ENCODE assay signal across 8 cellular contexts in genomic region chr14:105086833-105087307, GRCh38. TPM values are rescaled to one million over a fixed set of nuclear protein-coding genes. Genes with fewer than 3 reads are reported as not detected.
A peak's percentile ranks its signal among the peaks of the same experiment; 100 is the strongest.
DNase-seq lines count a peak whose midpoint lies in the region; ATAC-seq and TF ChIP-seq lines count a peak whose summit lies in the region.

No MANE protein-coding gene starts in this region.

- H3K4me1 ChIP-seq in OCI-LY7 (ENCODE audit: insufficient read depth, low read length, poor library complexity, severe bottlenecking) = no peaks in the 10 kb centered on the region
- H3K4me1 ChIP-seq in esophagus squamous epithelium = peaks cover 36 to 65% (median 37%) of the 10 kb centered on the region in 3 donors
- peaks cover 46% of the 10 kb centered on the region for H3K4me1 ChIP-seq in stomach smooth muscle (ENCODE audit: control insufficient read depth, insufficient read depth, low read length)

- H3K4me1 Mint-ChIP-seq in CD14-positive monocyte (peaks cover 15% of the 10 kb centered on the region), nephron (peaks cover 11% of the 10 kb centered on the region)

- WGBS in esophagus squamous epithelium, 2 donors = 0% methylated on average over 2 of the region's 45 CpGs; no CpG with 5 or more reads in 1 of the 2 donors

- no peaks in the 10 kb centered on the region for H3K36me3 ChIP-seq in OCI-LY7 (ENCODE audit: insufficient read depth, low read length)
- H3K36me3 ChIP-seq in esophagus squamous epithelium = no peaks in the 10 kb centered on the region
- H3K36me3 ChIP-seq in stomach smooth muscle (ENCODE audit: control insufficient read depth in 2 of 2, insufficient read depth in 2 of 2, low read length in 2 of 2) = no peaks in the 10 kb centered on the region

- TF ChIP-seq POLR2A in GM19099 (IDR thresholded peaks at IDR 0.05; ENCODE audit: extremely low read depth, insufficient read length, low read depth) (peak; percentile 58), esophagus squamous epithelium (IDR thresholded peaks at IDR 0.05) (no peak)

- H3K79me2 ChIP-seq in OCI-LY7 (ENCODE audit: insufficient read depth, low read depth, low read length) = no peaks in the 10 kb centered on the region

- H3K9me3 Mint-ChIP-seq in CD14-positive monocyte (peaks cover 0 to 6% (median 0%) of the 10 kb centered on the region in 7 donors), nephron (no peaks in the 10 kb centered on the region)

- H3K27ac Mint-ChIP-seq in CD14-positive monocyte (peak overlapping the region in 3 of 7 donors; percentile 61 to 77 (median 68)), nephron (no peak overlapping the region)

- H3K27ac ChIP-seq in OCI-LY7 (ENCODE audit: low read depth, low read length, poor library complexity, severe bottlenecking) = no peak overlapping the region
- H3K27ac ChIP-seq in esophagus squamous epithelium = peak overlapping the region; percentile 57 to 85 (median 70)
- H3K27ac ChIP-seq in stomach smooth muscle (ENCODE audit: low read length) = no peak overlapping the region

- H3K4me3 ChIP-seq in OCI-LY7 (ENCODE audit: low read depth, low read length, poor library complexity, severe bottlenecking) (peak overlapping the region; percentile 47), esophagus squamous epithelium (peak overlapping the region; percentile 19 to 65 (median 46)), stomach smooth muscle (ENCODE audit: low read length in 2 of 2) (peak overlapping the region; percentile 67 to 78)

- ATAC-seq in HG03460 (IDR thresholded peaks at IDR 0.05; ENCODE audit: unreplicated experiment) = peak; percentile 78

- H3K9me2 ChIP-seq in OCI-LY7 (ENCODE audit: insufficient read depth, low read length) = no peaks in the 10 kb centered on the region

- peak overlapping the region; percentile 42 to 53 for H3K9ac ChIP-seq in stomach smooth muscle (ENCODE audit: low read length in 2 of 2)

- H3K36me3 Mint-ChIP-seq in CD14-positive monocyte (peaks cover 0 to 2% of the 10 kb centered on the region in 2 donors), nephron (ENCODE audit: low read depth) (no peaks in the 10 kb centered on the region)

- H3K4me2 ChIP-seq in OCI-LY7 (ENCODE audit: low read length) = peak overlapping the region; percentile 44; the same call in 1 of the 2 replicates

- intact Hi-C loops in CD14-positive monocyte (cut with micrococcal nuclease) = loop anchor here (2.0 to 5.0 kb wide), 3 partner anchors 40 to 115 kb away; no protein-coding TSS in a partner anchor
- intact Hi-C loops in OCI-LY7 (cut with micrococcal nuclease; ENCODE audit: unreplicated experiment) = loop anchor here (2.0 kb wide), 1 partner anchor 110 kb away; no protein-coding TSS in a partner anchor
- intact Hi-C loops in esophagus squamous epithelium (cut with DNase I) = loop anchor here (10.0 kb wide), 1 partner anchor 258 kb away; no protein-coding TSS in a partner anchor

- CTCF ChIA-PET in OCI-LY7 (lab: Charles Lee; ENCODE audit: unreplicated experiment) = interaction anchor here (1.5 kb wide), 1 partner anchor 89 kb away, joined by 3 read pairs; no protein-coding TSS in a partner anchor

- DNase-seq in CD14-positive monocyte (ENCODE audit: low spot score) (peak; percentile 86), OCI-LY7 (ENCODE audit: low spot score) (peak; percentile 80), esophagus squamous epithelium (lab: John Stamatoyannopoulos, UW) (no peak)
- DNase-seq in activated T-cell treated with anti-CD3 and anti-CD28 coated beads, Interleukin-2, amount 50 U/mL, for 1 hour = peak; percentile 90

- H3K9me3 ChIP-seq in OCI-LY7 (ENCODE audit: low read length) = no peaks in the 10 kb centered on the region
- H3K9me3 ChIP-seq in esophagus squamous epithelium = no peaks in the 10 kb centered on the region
- H3K9me3 ChIP-seq in stomach smooth muscle (ENCODE audit: control insufficient read depth in 2 of 2, low read length in 2 of 2) = no peaks in the 10 kb centered on the region

- peak overlapping the region; percentile 78 to 85 for H3K4me3 Mint-ChIP-seq in CD14-positive monocyte
- H3K4me3 Mint-ChIP-seq in nephron = peak overlapping the region; percentile 75 to 80 (median 79)

- POLR2A ChIA-PET in OCI-LY7 (lab: Charles Lee) = no interaction called here

- H4K20me1 ChIP-seq in OCI-LY7 (ENCODE audit: insufficient read depth, low read length) = no peaks in the 10 kb centered on the region

- H2AFZ ChIP-seq in OCI-LY7 (ENCODE audit: low read length) = peak overlapping the region; percentile 70

- TF ChIP-seq CTCF in CD14-positive monocyte (IDR thresholded peaks at IDR 0.05) (peak; percentile 84), OCI-LY7 (conservative IDR thresholded peaks at IDR 0.05; ENCODE audit: low read length) (peak; percentile 77), esophagus squamous epithelium (IDR thresholded peaks at IDR 0.05) (peak; percentile 76 to 89 (median 80)), nephron (IDR thresholded peaks at IDR 0.05; ENCODE audit: unreplicated experiment in 3 of 3) (peak; percentile 74 to 86 (median 82))

- BruUV-seq in OCI-LY7 (replicated peaks; lab: Mats Ljungman, UMichigan) = no TSS peak

- peaks cover 25 to 69% (median 27%) of the 10 kb centered on the region in 3 donors for H3K27me3 Mint-ChIP-seq in CD14-positive monocyte (ENCODE audit: low read depth in 3 of 3)
- peaks cover 13% of the 10 kb centered on the region for H3K27me3 Mint-ChIP-seq in nephron (ENCODE audit: low read depth)

- H3K27me3 ChIP-seq in esophagus squamous epithelium = peaks cover 0 to 53% (median 0%) of the 10 kb centered on the region in 4 donors
- H3K27me3 ChIP-seq in stomach smooth muscle (ENCODE audit: control insufficient read depth in 1 of 2, insufficient read depth in 2 of 2, low read length in 2 of 2) = no peaks in the 10 kb centered on the region

RNA-seq across cellular contexts. Expression of gene GPR132, which starts 21.6 kb away (rescaled TPM):
- polyA plus RNA-seq in CD14-positive monocyte = 10 to 100 TPM in 1 of 2 donors, 1 to 10 TPM in 1; 6.3 to 13.0 TPM
- total RNA-seq in OCI-LY7 (2014; rRNA removed; shearing (Covaris generic)) = 0.10 and 1.0 TPM in 2 replicates
- total RNA-seq in OCI-LY7 (2022) (1.9 and 3.0 TPM in 2 replicates), esophagus squamous epithelium (1 to 10 TPM in 3 of 4 donors, under 1 TPM in 1; 0.79 to 5.0 (median 1.6) TPM)

Comparison
In these comparisons a context has a peak if more than half of its experiments do, and no peak if none do; other contexts are left out.
1. H3K27ac ChIP-seq: peak in esophagus squamous epithelium (4 of 4); none in OCI-LY7 (single experiment) and stomach smooth muscle (single experiment).
2. Peak in every context shown above with its lines, with median percentiles within 50 percentile points of each other: CTCF ChIP-seq and H3K4me3 ChIP-seq.